ENCODE assay signal across 9 cellular contexts in the genomic region with DNA sequence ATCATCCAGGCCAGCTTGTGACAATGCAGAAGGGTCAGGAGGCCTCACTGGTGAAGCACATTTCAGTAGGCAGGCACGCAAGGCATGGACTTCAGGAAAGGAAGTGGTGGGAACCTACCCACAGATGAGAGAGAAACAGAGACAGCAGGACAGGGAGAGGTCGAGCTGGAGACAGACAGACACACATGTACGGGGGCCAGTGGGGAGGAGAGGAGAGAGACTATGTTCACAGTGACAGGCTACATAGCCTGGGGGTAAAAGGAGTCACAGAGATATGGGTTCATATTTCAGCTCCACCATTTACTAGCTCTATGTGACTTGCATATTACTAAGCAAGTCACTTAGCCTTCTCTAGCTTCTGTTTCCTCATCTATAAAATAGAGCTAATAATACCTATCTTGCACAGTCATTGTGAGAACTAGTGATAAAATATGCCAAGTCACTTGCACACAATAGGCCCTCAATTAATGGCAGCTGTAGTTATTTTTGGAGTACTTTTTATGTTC.
DNase-seq lines count a peak whose midpoint lies in the region; ATAC-seq and TF ChIP-seq lines count a peak whose summit lies in the region.
"Had no signal": no experiment of that assay in that cellular context is flagged by ENCODE, and none has a peak within 500 bp of the region (broad histone marks: within the 10 kb centered on the region; RNA-seq: fewer than 3 reads in every experiment).

No MANE protein-coding gene starts in this region.

- WGBS in stomach, 5 donors, result 45 to 56% (median 52%) methylated on average over 3 of the region's 3 CpGs

- no peak for TF ChIP-seq CTCF in stomach (IDR thresholded peaks at IDR 0.05)

- peaks cover 0 to 14% of the 10 kb centered on the region in 2 donors for H3K9me3 Mint-ChIP-seq in activated naive CD4-positive, alpha-beta T cell treated with anti-CD3 and anti-CD28 coated beads, Interleukin-2, amount 50 U/mL, for 72 hours

- H3K27me3 ChIP-seq in stomach, result no peaks in the 10 kb centered on the region

- peaks cover 0 to 23% of the 10 kb centered on the region in 2 donors for H3K36me3 Mint-ChIP-seq in activated naive CD4-positive, alpha-beta T cell treated with anti-CD3 and anti-CD28 coated beads, Interleukin-2, amount 50 U/mL, for 72 hours

- H3K27ac ChIP-seq in SK-N-MC (peak overlapping the region; percentile 32; the same call in 1 of the 2 replicates), stomach (peak overlapping the region; percentile 0 to 68 (median 54))

- H3K9me3 ChIP-seq in SK-N-MC (ENCODE audit: low read depth, low read length), result no peaks in the 10 kb centered on the region
- H3K9me3 ChIP-seq in stomach, result peaks cover 0 to under 1% (median 0%) of the 10 kb centered on the region in 4 donors

- H3K36me3 ChIP-seq in SK-N-MC (ENCODE audit: insufficient read depth, low read length) (no peaks in the 10 kb centered on the region), stomach (no peaks in the 10 kb centered on the region)

- TF ChIP-seq POLR2A in stomach (IDR thresholded peaks at IDR 0.05), result no peak

- no peak for TF ChIP-seq EP300 in stomach (IDR thresholded peaks at IDR 0.05)

- H3K9ac ChIP-seq in SK-N-MC (ENCODE audit: insufficient read length), result no peak overlapping the region

- DNase-seq in activated naive CD4-positive, alpha-beta T cell treated with anti-CD3 and anti-CD28 coated beads, Interleukin-2, amount 50 U/mL, for 72 hours (ENCODE audit: low spot score in 2 of 2), result no peak
- no peak for DNase-seq in activated naive CD4-positive, alpha-beta T cell treated with Interleukin-2 at 50 U/mL for 16 hours
- DNase-seq in SK-N-MC (ENCODE audit: low read depth, low spot score) (no peak), stomach (no peak), DMS153 treated with DMSO at 0.1 percent for 48 hours (lab: John Stamatoyannopoulos, UW; ENCODE audit: unreplicated experiment) (no peak), NCI-H1417 treated with DMSO at 0.1 percent for 48 hours (lab: John Stamatoyannopoulos, UW) (no peak), AG08395 (ENCODE audit: low spot score) (no peak)
- DNase-seq: C1 segment of cervical spinal cord had no signal

- H3K27ac Mint-ChIP-seq in activated naive CD4-positive, alpha-beta T cell treated with anti-CD3 and anti-CD28 coated beads, Interleukin-2, amount 50 U/mL, for 72 hours, result peak overlapping the region; percentile 76 to 95

- peak; percentile 63 to 91 for ATAC-seq in activated naive CD4-positive, alpha-beta T cell treated with anti-CD3 and anti-CD28 coated beads, Interleukin-2, amount 50 U/mL, for 72 hours
- peak; percentile 46 for ATAC-seq in HG02973 (IDR thresholded peaks at IDR 0.05; ENCODE audit: unreplicated experiment)

- H3K4me1 ChIP-seq in stomach, result peaks cover 0 to 28% (median 14%) of the 10 kb centered on the region in 4 donors

- H3K4me3 ChIP-seq in SK-N-MC, result no peak overlapping the region
- H3K4me3 ChIP-seq in stomach, result no peak overlapping the region

- intact Hi-C loops in stomach (cut with DNase I; ENCODE audit: low total_unique reads), result no loop called here
